12 cellular contexts compared by ENCODE assay signal in the genomic region with DNA sequence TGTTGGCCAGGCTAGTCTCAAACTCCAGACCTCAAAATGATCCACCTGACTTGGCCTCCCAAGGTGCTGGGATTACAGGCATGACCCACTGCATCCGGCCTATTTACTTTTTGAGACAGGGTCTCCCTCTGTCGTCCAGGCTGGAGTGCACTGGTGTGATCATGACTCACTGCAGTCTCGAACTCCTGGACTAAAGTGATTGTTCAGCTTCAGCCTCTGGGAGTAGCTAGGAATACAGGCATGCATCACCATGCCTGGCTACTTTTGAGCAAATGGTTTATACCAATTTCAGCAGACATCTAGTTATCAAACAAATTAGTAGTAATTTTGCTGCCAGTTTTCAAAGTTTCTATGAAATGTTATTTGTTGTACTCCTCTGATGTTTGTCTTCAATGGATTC. TPM values are rescaled to one million over a fixed set of nuclear protein-coding genes. Genes with fewer than 3 reads are reported as not detected.
DNase-seq lines count a peak whose midpoint lies in the region; ATAC-seq, FAIRE-seq and TF ChIP-seq lines count a peak whose summit lies in the region.
"Had no signal": no experiment of that assay in that cellular context is flagged by ENCODE, and none has a peak within 500 bp of the region (broad histone marks: within the 10 kb centered on the region; RNA-seq: fewer than 3 reads in every experiment).

No MANE protein-coding gene starts in this region.

- no peak overlapping the region for H3K4me3 ChIP-seq in small intestine (ENCODE audit: low read depth in 1 of 2, low read length in 2 of 2)

- peak overlapping the region; percentile 91 for H3K27ac Mint-ChIP-seq in activated naive CD4-positive, alpha-beta T cell treated with anti-CD3 and anti-CD28 coated beads, Interleukin-2, amount 50 U/mL, for 24 hours
- peak overlapping the region; percentile 95 for H3K27ac Mint-ChIP-seq in endothelial cell (ENCODE audit: unreplicated experiment)
- no peak overlapping the region for H3K27ac Mint-ChIP-seq in stimulated activated effector memory CD8-positive, alpha-beta T cell treated with anti-CD3 and anti-CD28 coated beads, Interleukin-12 subunit alpha, Interleukin-12 subunit beta, amount 100 ng/mL, for 72 hours

- peaks cover 53% of the 10 kb centered on the region for H3K4me1 Mint-ChIP-seq in activated naive CD4-positive, alpha-beta T cell treated with anti-CD3 and anti-CD28 coated beads, Interleukin-2, amount 50 U/mL, for 24 hours
- H3K4me1 Mint-ChIP-seq in endothelial cell (ENCODE audit: unreplicated experiment) = peaks cover 33% of the 10 kb centered on the region
- peaks cover 39% of the 10 kb centered on the region for H3K4me1 Mint-ChIP-seq in stimulated activated effector memory CD8-positive, alpha-beta T cell treated with anti-CD3 and anti-CD28 coated beads, Interleukin-12 subunit alpha, Interleukin-12 subunit beta, amount 100 ng/mL, for 72 hours

- peaks cover 38% of the 10 kb centered on the region for H3K36me3 Mint-ChIP-seq in activated naive CD4-positive, alpha-beta T cell treated with anti-CD3 and anti-CD28 coated beads, Interleukin-2, amount 50 U/mL, for 24 hours
- H3K36me3 Mint-ChIP-seq in endothelial cell (ENCODE audit: low read depth, unreplicated experiment) = peaks cover 28% of the 10 kb centered on the region
- peaks cover 53% of the 10 kb centered on the region for H3K36me3 Mint-ChIP-seq in stimulated activated effector memory CD8-positive, alpha-beta T cell treated with anti-CD3 and anti-CD28 coated beads, Interleukin-12 subunit alpha, Interleukin-12 subunit beta, amount 100 ng/mL, for 72 hours

- H3K27me3 Mint-ChIP-seq in activated naive CD4-positive, alpha-beta T cell treated with anti-CD3 and anti-CD28 coated beads, Interleukin-2, amount 50 U/mL, for 24 hours = no peaks in the 10 kb centered on the region
- H3K27me3 Mint-ChIP-seq in endothelial cell (ENCODE audit: unreplicated experiment) = peaks cover 24% of the 10 kb centered on the region
- H3K27me3 Mint-ChIP-seq: stimulated activated naive CD8-positive, alpha-beta T cell treated with anti-CD3 and anti-CD28 coated beads, Interleukin-15, amount 100 ng/mL, for 72 hours had no signal

- in situ Hi-C loops in SK-MEL-5 (cut with HindIII; ENCODE audit: low pct_unique_long_range_greater_than_20kb, low sequenced_read_pairs) = no loop called here

- H3K27me3 ChIP-seq in small intestine (ENCODE audit: control insufficient read depth in 2 of 2, insufficient read depth in 2 of 2, low read length in 2 of 2) = no peaks in the 10 kb centered on the region

- 68 to 75% (median 75%) methylated on average over 3 of the region's 3 CpGs for WGBS in small intestine, 3 donors

- no peak overlapping the region for H3K27ac ChIP-seq in small intestine (ENCODE audit: low read depth in 1 of 2, low read length in 1 of 2)
- H3K27ac ChIP-seq: SK-N-MC had no signal

- FAIRE-seq in small intestine (lab: Jason Lieb, UNC) = no peak
- FAIRE-seq: GM12891 had no signal

- H3K4me1 ChIP-seq in small intestine (ENCODE audit: control insufficient read depth in 2 of 2, insufficient read depth in 1 of 2, low read depth in 1 of 2, low read length in 1 of 2) = no peaks in the 10 kb centered on the region

- H3K9me3 ChIP-seq in small intestine (ENCODE audit: control insufficient read depth, low read depth) = no peaks in the 10 kb centered on the region

- no peak for DNase-seq in activated naive CD4-positive, alpha-beta T cell treated with Interleukin-2 at 50 U/mL for 16 hours
- DNase-seq in SK-MEL-5 (ENCODE audit: low read depth, low spot score) (peak; percentile 76), endothelial cell (ENCODE audit: low spot score) (no peak), small intestine (no peak), NCI-H1417 treated with DMSO at 0.1 percent for 48 hours (lab: John Stamatoyannopoulos, UW) (no peak), NCI-H128 (lab: John Stamatoyannopoulos, UW; ENCODE audit: unreplicated experiment) (no peak)
- no peak for DNase-seq in stimulated activated effector memory CD8-positive, alpha-beta T cell treated with anti-CD3 and anti-CD28 coated beads, Interleukin-12 subunit alpha, Interleukin-12 subunit beta, amount 100 ng/mL, for 72 hours (ENCODE audit: low spot score in 2 of 2)
- DNase-seq: cerebellar nuclear complex; stimulated activated naive CD8-positive, alpha-beta T cell treated with anti-CD3 and anti-CD28 coated beads, Interleukin-15, amount 100 ng/mL, for 72 hours had no signal

- H3K9me3 Mint-ChIP-seq in activated naive CD4-positive, alpha-beta T cell treated with anti-CD3 and anti-CD28 coated beads, Interleukin-2, amount 50 U/mL, for 24 hours = peaks cover 14% of the 10 kb centered on the region
- no peaks in the 10 kb centered on the region for H3K9me3 Mint-ChIP-seq in endothelial cell (ENCODE audit: unreplicated experiment)
- H3K9me3 Mint-ChIP-seq in stimulated activated effector memory CD8-positive, alpha-beta T cell treated with anti-CD3 and anti-CD28 coated beads, Interleukin-12 subunit alpha, Interleukin-12 subunit beta, amount 100 ng/mL, for 72 hours = no peaks in the 10 kb centered on the region

- peaks cover under 1 to 3% of the 10 kb centered on the region in 2 donors for H3K36me3 ChIP-seq in small intestine (ENCODE audit: control insufficient read depth in 2 of 2, insufficient read depth in 2 of 2, low read length in 2 of 2)

- TF ChIP-seq CTCF in endothelial cell (IDR thresholded peaks at IDR 0.05; ENCODE audit: unreplicated experiment) = no peak

- H3K4me3 Mint-ChIP-seq in activated naive CD4-positive, alpha-beta T cell treated with anti-CD3 and anti-CD28 coated beads, Interleukin-2, amount 50 U/mL, for 24 hours = peak overlapping the region; percentile 95
- H3K4me3 Mint-ChIP-seq in endothelial cell (ENCODE audit: unreplicated experiment) = peak overlapping the region; percentile 99
- H3K4me3 Mint-ChIP-seq in stimulated activated effector memory CD8-positive, alpha-beta T cell treated with anti-CD3 and anti-CD28 coated beads, Interleukin-12 subunit alpha, Interleukin-12 subunit beta, amount 100 ng/mL, for 72 hours = peak overlapping the region; percentile 94

- ATAC-seq in stimulated activated effector memory CD8-positive, alpha-beta T cell treated with anti-CD3 and anti-CD28 coated beads, Interleukin-12 subunit alpha, Interleukin-12 subunit beta, amount 100 ng/mL, for 72 hours = no peak
- ATAC-seq: stimulated activated naive CD8-positive, alpha-beta T cell treated with anti-CD3 and anti-CD28 coated beads, Interleukin-15, amount 100 ng/mL, for 72 hours had no signal

RNA-seq across cellular contexts. Expression of gene WAC, which starts 2.2 kb away (rescaled TPM):
- 58.6 and 63.7 TPM in 2 replicates for total RNA-seq in SK-MEL-5 (2014; rRNA removed; shearing (Covaris generic))
- polyA plus RNA-seq in SK-MEL-5 (2015; cell fraction: cytosol; rRNA removed) = 54.0 and 83.8 TPM in 2 replicates
- polyA plus RNA-seq in SK-MEL-5 (2015; cell fraction: nucleus; rRNA removed) = 69.6 and 105 TPM in 2 replicates
- total RNA-seq in endothelial cell (ENCODE audit: unreplicated experiment) = 122 TPM
- 10 to 100 TPM; 33.5 to 39.1 (median 34.2) TPM for polyA plus RNA-seq in small intestine
